Comparison of ENCODE assay signal across 10 cellular contexts in genomic region chr16:2236362-2237075, GRCh38. TPM values are rescaled to one million over a fixed set of nuclear protein-coding genes. Genes with fewer than 3 reads are reported as not detected.
A peak's percentile ranks its signal among the peaks of the same experiment; 100 is the strongest.
DNase-seq lines count a peak whose midpoint lies in the region; ATAC-seq and TF ChIP-seq lines count a peak whose summit lies in the region.
"Had no signal": no experiment of that assay in that cellular context is flagged by ENCODE, and none has a peak within 500 bp of the region (broad histone marks: within the 10 kb centered on the region; RNA-seq: fewer than 3 reads in every experiment).

TSS of gene DNASE1L2 (plus strand) at chr16:2236444. CDS start at chr16:2236817, 373 bp downstream.

- H3K27ac ChIP-seq in heart left ventricle = no peak within 1 kb of the TSS
- H3K27ac ChIP-seq: neutrophil had no signal

- H3K4me1 Mint-ChIP-seq in T-helper 17 cell = peaks cover 3% of the 10 kb centered on the region
- H3K4me1 Mint-ChIP-seq: stimulated activated memory B cell treated with anti-CD40 and anti-IgM and Interleukin-4, amounts not matched to agents 10 μg/mL and 1 μg/mL and 100 μg/mL, for 72 hours had no signal

- H3K9me3 ChIP-seq in T-helper 17 cell (ENCODE audit: control insufficient read depth, low read length, poor library complexity, severe bottlenecking) (no peaks in the 10 kb centered on the region), heart left ventricle (no peaks in the 10 kb centered on the region)
- H3K9me3 ChIP-seq: neutrophil had no signal

- H3K4me3 ChIP-seq in heart left ventricle (peak within 1 kb of the TSS in 10 of 12 donors; percentile 19 to 48 (median 38)), retinal pigment epithelial cell (ENCODE audit: low read length) (peak within 1 kb of the TSS; percentile 23)

- no peaks in the 10 kb centered on the region for H3K27me3 Mint-ChIP-seq in T-helper 17 cell
- H3K27me3 Mint-ChIP-seq: stimulated activated memory B cell treated with anti-CD40 and anti-IgM and Interleukin-4, amounts not matched to agents 10 μg/mL and 1 μg/mL and 100 μg/mL, for 72 hours had no signal

- H3K4me3 Mint-ChIP-seq in T-helper 17 cell = no peak within 1 kb of the TSS
- H3K4me3 Mint-ChIP-seq: stimulated activated memory B cell treated with anti-CD40 and anti-IgM and Interleukin-4, amounts not matched to agents 10 μg/mL and 1 μg/mL and 100 μg/mL, for 72 hours had no signal

- no peak within 1 kb of the TSS for H3K27ac Mint-ChIP-seq in T-helper 17 cell
- H3K27ac Mint-ChIP-seq: stimulated activated memory B cell treated with anti-CD40 and anti-IgM and Interleukin-4, amounts not matched to agents 10 μg/mL and 1 μg/mL and 100 μg/mL, for 72 hours had no signal

- peaks cover 2% of the 10 kb centered on the region for H3K36me3 Mint-ChIP-seq in T-helper 17 cell (ENCODE audit: low read depth)

- peaks cover 0 to 31% (median 23%) of the 10 kb centered on the region in 12 donors for H3K4me1 ChIP-seq in heart left ventricle

- intact Hi-C loops in heart left ventricle (cut with DNase I) = no loop called here

- TF ChIP-seq CTCF in heart left ventricle (IDR thresholded peaks at IDR 0.05) = no peak
- no peak for TF ChIP-seq CTCF in retinal pigment epithelial cell (conservative IDR thresholded peaks at IDR 0.05; ENCODE audit: low read depth, low read length)

- in situ Hi-C loops in G401 (cut with HindIII; ENCODE audit: low sequenced_read_pairs) = no loop called here

- WGBS in heart left ventricle, 4 donors = 0 to 6% (median 4%) methylated on average over 18 to 61 of the region's 61 CpGs

- TF ChIP-seq POLR2A in heart left ventricle (IDR thresholded peaks at IDR 0.05) = no peak

- H3K27me3 ChIP-seq in heart left ventricle = peaks cover 0 to 24% (median 6%) of the 10 kb centered on the region in 9 donors
- H3K27me3 ChIP-seq: dorsolateral prefrontal cortex had no signal

- peaks cover 3 to 62% (median 52%) of the 10 kb centered on the region in 9 donors for H3K36me3 ChIP-seq in heart left ventricle

- ATAC-seq in T-helper 17 cell (peak; percentile 31), heart left ventricle (peak in 3 of 4 donors; percentile 23 to 51 (median 36)), HG03097 (IDR thresholded peaks at IDR 0.05; ENCODE audit: low FRiP score, unreplicated experiment) (no peak)
- ATAC-seq: stimulated activated memory B cell treated with anti-CD40 and anti-IgM and Interleukin-4, amounts not matched to agents 10 μg/mL and 1 μg/mL and 100 μg/mL, for 72 hours had no signal

- peak; percentile 39 for DNase-seq in G401 (ENCODE audit: low spot score)
- DNase-seq in T-helper 17 cell = no peak
- DNase-seq in heart left ventricle = no peak
- DNase-seq in retinal pigment epithelial cell (ENCODE audit: low read depth) = no peak
- no peak for DNase-seq in GDM1 (lab: John Stamatoyannopoulos, UW)
- DNase-seq in amniotic stem cell (lab: John Stamatoyannopoulos, UW) = no peak
- DNase-seq: dorsolateral prefrontal cortex had no signal

RNA-seq across cellular contexts. Expression of gene DNASE1L2, which starts in this region (rescaled TPM):
- 0.20 and 0.62 TPM in 2 replicates for total RNA-seq in G401 (2014; rRNA removed; shearing (Covaris generic))
- total RNA-seq in T-helper 17 cell (under 1 TPM; 0.37 to 0.42 TPM), heart left ventricle (under 1 TPM in 7 of 9 donors, not detected in 2; 0.12 to 0.51 (median 0.34) TPM)
- polyA plus RNA-seq in heart left ventricle = under 1 TPM; 0.18 to 0.50 TPM

Comparison
In these comparisons a context has a peak if more than half of its experiments do, and no peak if none do; other contexts are left out.
1. Peak in DNase-seq in G401; RNA of the gene not detected or under 1 TPM.
2. Peak in ATAC-seq in T-helper 17 cell; RNA of the gene not detected or under 1 TPM.
3. Peak in ATAC-seq and H3K4me3 ChIP-seq in heart left ventricle; RNA of the gene not detected or under 1 TPM.